Comparison of ENCODE assay signal across 31 cellular contexts in genomic region chr18:78362198-78362597, GRCh38.
"Had no signal": no experiment of that assay in that cellular context is flagged by ENCODE, and none has a peak within 500 bp of the region (broad histone marks: within the 10 kb centered on the region; RNA-seq: fewer than 3 reads in every experiment).

No MANE protein-coding gene starts in this region.

- H3K4me3 ChIP-seq: adrenal gland, ascending aorta, cardiac muscle cell had no signal

- DNase-seq: activated B cell treated with CpG ODN at 0.5 μM for 24 hours; activated CD4-positive, alpha-beta memory T cell treated with anti-CD3 and anti-CD28 coated beads for 36 hours; activated CD4-positive, alpha-beta T cell treated with anti-CD3 and anti-CD28 coated beads for 4 hours; activated CD4-positive, alpha-beta T cell treated with anti-CD3 and anti-CD28 coated beads, Interleukin-2, amount 10 ng/mL, durations not matched to agents 24 days and 14 days; activated CD4-positive, alpha-beta T cell treated with anti-CD3 and anti-CD28 coated beads, Interleukin-2, amount 50 U/mL, for 1 hour; activated CD4-positive, alpha-beta T cell treated with anti-CD3 and anti-CD28 coated beads, Interleukin-2, amount 50 U/mL, for 4 hours; activated CD4-positive, CD25-positive, alpha-beta regulatory T cell treated with anti-CD3 and anti-CD28 coated beads, Interleukin-2, amount 50 U/mL, for 72 hours; activated CD8-positive, alpha-beta memory T cell treated with anti-CD3 and anti-CD28 coated beads, Interleukin-2, amount 50 U/mL, for 4 hours; activated CD8-positive, alpha-beta T cell treated with anti-CD3 and anti-CD28 coated beads for 36 hours; activated effector memory CD4-positive, alpha-beta T cell treated with anti-CD3 and anti-CD28 coated beads, Interleukin-2, amount 50 U/mL, for 16 hours; activated gamma-delta T cell treated with Interleukin-2 at 50 U/mL for 16 hours; activated naive CD4-positive, alpha-beta T cell; activated naive CD4-positive, alpha-beta T cell treated with anti-CD3 and anti-CD28 coated beads for 36 hours; activated naive CD4-positive, alpha-beta T cell treated with anti-CD3 and anti-CD28 coated beads, Interleukin-2, amount 50 U/mL, for 16 hours; activated naive CD8-positive, alpha-beta T cell treated with anti-CD3 and anti-CD28 coated beads for 36 hours; activated T-cell treated with anti-CD3 and anti-CD28 coated beads for 4 hours; activated T-cell treated with anti-CD3 and anti-CD28 coated beads, Interleukin-2, amount 50 U/mL, for 1 hour; activated T-cell treated with anti-CD3 and anti-CD28 coated beads, Interleukin-2, amount 50 U/mL, for 4 hours; activated T-cell treated with anti-CD3 and anti-CD28 coated beads, Interleukin-2, amount 50 U/mL, for 72 hours; adrenal gland; amniotic stem cell; caudate nucleus; cerebellar nuclear complex; T-helper 1 cell; T-helper 2 cell; T-helper 9 cell had no signal

- ATAC-seq: activated CD8-positive, alpha-beta T cell treated with anti-CD3 and anti-CD28 coated beads for 36 hours; activated naive CD4-positive, alpha-beta T cell treated with anti-CD3 and anti-CD28 coated beads, Interleukin-2, amount 50 U/mL, for 72 hours; activated T-cell treated with anti-CD3 and anti-CD28 coated beads, Interleukin-2, amount 50 U/mL, for 4 hours; activated T-cell treated with anti-CD3 and anti-CD28 coated beads, Interleukin-2, amount 50 U/mL, for 72 hours; activated T-helper 17 cell treated with anti-CD3 and anti-CD28 coated beads, Interleukin-2, amount 50 U/mL, for 72 hours had no signal

- H3K9me3 ChIP-seq: adrenal gland, ascending aorta had no signal

- H3K36me3 ChIP-seq: adrenal gland, ascending aorta, cardiac muscle cell had no signal

- H3K27ac ChIP-seq: adrenal gland, ascending aorta, cardiac muscle cell, VCaP had no signal

- H3K27me3 ChIP-seq: ascending aorta, cardiac muscle cell had no signal

- H3K4me1 ChIP-seq: adrenal gland, ascending aorta had no signal
